1 cellular context compared by ENCODE assay signal in genomic region chr19:5935473-5936307, GRCh38.
TF ChIP-seq lines count a peak whose summit lies in the region.

No MANE protein-coding gene starts in this region.

TF ChIP-seq in HepG2, 621 proteins besides CTCF, POLR2A, EP300 and RAD21:
- TF ChIP-seq AGO2 (optimal IDR thresholded peaks at IDR 0.05; ENCODE audit: low read depth, low read length) (peak; percentile 62), ZNF546 (CRISPR knock-in tag; conservative IDR thresholded peaks at IDR 0.05) (no peak), ZNF883 (CRISPR knock-in tag; IDR thresholded peaks at IDR 0.05; ENCODE audit: not compliant biosample characterization) (peak; percentile 17)
